Comparison of ENCODE assay signal across 17 cellular contexts in the genomic region with DNA sequence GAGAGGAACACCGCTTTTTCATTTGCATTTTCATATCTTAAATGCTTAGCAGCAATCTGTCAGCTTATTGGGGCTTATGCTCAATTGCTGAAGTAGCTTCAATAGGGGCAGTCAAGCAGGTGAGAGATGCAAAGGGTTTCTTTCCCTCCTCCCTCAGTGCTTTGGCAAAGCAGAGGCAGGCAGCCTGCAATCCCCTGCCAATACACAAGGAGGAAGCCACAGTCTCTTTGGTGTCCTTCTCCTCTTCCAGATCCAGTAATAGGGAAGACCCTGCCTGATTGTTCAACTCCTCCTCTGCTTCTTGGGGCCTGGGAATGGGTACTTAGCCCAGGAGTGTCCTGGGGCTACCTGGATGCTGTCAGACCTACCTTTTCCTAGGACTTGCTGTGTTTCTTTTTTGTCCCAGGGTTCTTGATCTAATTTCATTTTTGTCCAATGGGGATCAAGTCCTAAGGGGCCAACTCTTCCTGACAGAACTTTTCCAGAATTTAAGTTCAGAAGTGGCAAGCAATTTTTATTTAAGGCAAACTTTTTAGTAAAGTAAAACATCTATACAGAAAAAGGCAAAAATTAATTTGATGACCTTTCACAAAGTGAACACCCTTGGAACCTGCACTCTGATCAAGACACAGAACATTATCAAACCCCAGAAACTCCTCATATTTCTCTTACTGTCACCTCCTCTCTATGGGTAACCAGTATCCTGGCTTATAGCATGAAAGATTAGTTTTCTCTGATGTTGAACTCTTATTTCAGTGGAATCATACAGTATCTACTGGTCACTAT.
DNase-seq lines count a peak whose midpoint lies in the region; ATAC-seq and TF ChIP-seq lines count a peak whose summit lies in the region.
"Had no signal": no experiment of that assay in that cellular context is flagged by ENCODE, and none has a peak within 500 bp of the region (broad histone marks: within the 10 kb centered on the region; RNA-seq: fewer than 3 reads in every experiment).

No MANE protein-coding gene starts in this region.

- H3K27ac Mint-ChIP-seq in MCF 10A (ENCODE audit: low read depth, unreplicated experiment) = no peak overlapping the region
- H3K27ac Mint-ChIP-seq: activated CD8-positive, alpha-beta T cell treated with anti-CD3 and anti-CD28 coated beads for 36 hours had no signal

- no peaks in the 10 kb centered on the region for H3K27me3 ChIP-seq in breast epithelium
- H3K27me3 ChIP-seq: Peyer's patch, tibial nerve had no signal

- no peak overlapping the region for H3K4me3 Mint-ChIP-seq in MCF 10A (ENCODE audit: unreplicated experiment)
- H3K4me3 Mint-ChIP-seq: activated CD8-positive, alpha-beta T cell treated with anti-CD3 and anti-CD28 coated beads for 36 hours had no signal

- BruUV-seq in MCF 10A (replicated peaks; lab: Mats Ljungman, UMichigan) = no TSS peak

- peak; percentile 17 for TF ChIP-seq CTCF in MCF 10A (IDR thresholded peaks at IDR 0.05; ENCODE audit: unreplicated experiment)
- TF ChIP-seq CTCF in breast epithelium (IDR thresholded peaks at IDR 0.05) = no peak
- peak; percentile 20 for TF ChIP-seq CTCF in foreskin fibroblast (IDR thresholded peaks at IDR 0.05; ENCODE audit: low read depth, low read length)

- H3K9me3 Mint-ChIP-seq in MCF 10A (ENCODE audit: unreplicated experiment) = no peaks in the 10 kb centered on the region
- H3K9me3 Mint-ChIP-seq: activated CD8-positive, alpha-beta T cell treated with anti-CD3 and anti-CD28 coated beads for 36 hours had no signal

- H3K9me3 ChIP-seq in breast epithelium = no peaks in the 10 kb centered on the region
- H3K9me3 ChIP-seq: Peyer's patch, tibial nerve had no signal

- no peaks in the 10 kb centered on the region for H3K4me1 ChIP-seq in breast epithelium
- H3K4me1 ChIP-seq: Peyer's patch, tibial nerve had no signal

- no peaks in the 10 kb centered on the region for H3K36me3 ChIP-seq in breast epithelium
- H3K36me3 ChIP-seq: Peyer's patch had no signal

- in situ Hi-C loops in SK-MEL-5 (cut with HindIII; ENCODE audit: low pct_unique_long_range_greater_than_20kb, low sequenced_read_pairs) = no loop called here

- peaks cover 14% of the 10 kb centered on the region for H3K4me1 Mint-ChIP-seq in MCF 10A (ENCODE audit: insufficient read depth, unreplicated experiment)

- CTCF ChIA-PET in MCF 10A (lab: Yijun Ruan, JAX) = no interaction called here

- DNase-seq in MCF 10A (ENCODE audit: unreplicated experiment) (peak; percentile 18), breast epithelium (ENCODE audit: low spot score in 2 of 2) (no peak), SK-MEL-5 (ENCODE audit: low read depth, low spot score) (peak; percentile 42), foreskin fibroblast (no peak)
- DNase-seq in effector CD4-positive, alpha-beta T cell = no peak
- no peak for DNase-seq in activated CD4-positive, CD25-positive, alpha-beta regulatory T cell treated with anti-CD3 and anti-CD28 coated beads, Interleukin-2, amount 50 U/mL, for 72 hours
- DNase-seq: activated CD8-positive, alpha-beta T cell treated with anti-CD3 and anti-CD28 coated beads for 36 hours; activated gamma-delta T cell treated with Interleukin-2 at 50 U/mL for 16 hours; GOT3; mammary epithelial cell; MM.1S; nucleus accumbens; Peyer's patch had no signal

- H3K36me3 Mint-ChIP-seq in MCF 10A (ENCODE audit: insufficient read depth, unreplicated experiment) = peaks cover 8% of the 10 kb centered on the region

- H3K4me3 ChIP-seq in breast epithelium (no peak overlapping the region), foreskin fibroblast (ENCODE audit: low read depth in 1 of 2, low read length in 2 of 2) (no peak overlapping the region)
- H3K4me3 ChIP-seq: Peyer's patch, tibial nerve had no signal

- TF ChIP-seq POLR2A in breast epithelium (IDR thresholded peaks at IDR 0.05) = no peak

- ATAC-seq in HG02884 (IDR thresholded peaks at IDR 0.05; ENCODE audit: unreplicated experiment) (no peak), GM21528 (IDR thresholded peaks at IDR 0.05; ENCODE audit: low FRiP score, unreplicated experiment) (no peak)
- ATAC-seq: activated CD8-positive, alpha-beta T cell treated with anti-CD3 and anti-CD28 coated beads for 36 hours had no signal

- H3K27ac ChIP-seq in breast epithelium = no peak overlapping the region
- H3K27ac ChIP-seq: HL-60, Peyer's patch, tibial nerve had no signal

- intact Hi-C loops in MCF 10A (cut with micrococcal nuclease) = loop anchor here (10.0 kb wide), 1 partner anchor 258 kb away; the partner anchor contains the start of gene PPP3CA
- intact Hi-C loops in breast epithelium (cut with DNase I; ENCODE audit: low total_unique reads) = no loop called here

- H3K27me3 Mint-ChIP-seq in MCF 10A (ENCODE audit: insufficient read depth, unreplicated experiment) = no peaks in the 10 kb centered on the region
- H3K27me3 Mint-ChIP-seq: activated CD8-positive, alpha-beta T cell treated with anti-CD3 and anti-CD28 coated beads for 36 hours had no signal

- POLR2A ChIA-PET in MCF 10A (lab: Yijun Ruan, JAX) = no interaction called here

Comparison
In these comparisons a context has a peak if more than half of its experiments do, and no peak if none do; other contexts are left out.
1. DNase-seq: peak in MCF 10A (single experiment) and SK-MEL-5 (single experiment); none in breast epithelium (0 of 2), foreskin fibroblast (0 of 2), effector CD4-positive, alpha-beta T cell (single experiment) and activated CD4-positive, CD25-positive, alpha-beta regulatory T cell treated with anti-CD3 and anti-CD28 coated beads, Interleukin-2, amount 50 U/mL, for 72 hours (single experiment).
2. CTCF ChIP-seq: peak in MCF 10A (single experiment) and foreskin fibroblast (single experiment); none in breast epithelium (0 of 3).